In the genomic region with DNA sequence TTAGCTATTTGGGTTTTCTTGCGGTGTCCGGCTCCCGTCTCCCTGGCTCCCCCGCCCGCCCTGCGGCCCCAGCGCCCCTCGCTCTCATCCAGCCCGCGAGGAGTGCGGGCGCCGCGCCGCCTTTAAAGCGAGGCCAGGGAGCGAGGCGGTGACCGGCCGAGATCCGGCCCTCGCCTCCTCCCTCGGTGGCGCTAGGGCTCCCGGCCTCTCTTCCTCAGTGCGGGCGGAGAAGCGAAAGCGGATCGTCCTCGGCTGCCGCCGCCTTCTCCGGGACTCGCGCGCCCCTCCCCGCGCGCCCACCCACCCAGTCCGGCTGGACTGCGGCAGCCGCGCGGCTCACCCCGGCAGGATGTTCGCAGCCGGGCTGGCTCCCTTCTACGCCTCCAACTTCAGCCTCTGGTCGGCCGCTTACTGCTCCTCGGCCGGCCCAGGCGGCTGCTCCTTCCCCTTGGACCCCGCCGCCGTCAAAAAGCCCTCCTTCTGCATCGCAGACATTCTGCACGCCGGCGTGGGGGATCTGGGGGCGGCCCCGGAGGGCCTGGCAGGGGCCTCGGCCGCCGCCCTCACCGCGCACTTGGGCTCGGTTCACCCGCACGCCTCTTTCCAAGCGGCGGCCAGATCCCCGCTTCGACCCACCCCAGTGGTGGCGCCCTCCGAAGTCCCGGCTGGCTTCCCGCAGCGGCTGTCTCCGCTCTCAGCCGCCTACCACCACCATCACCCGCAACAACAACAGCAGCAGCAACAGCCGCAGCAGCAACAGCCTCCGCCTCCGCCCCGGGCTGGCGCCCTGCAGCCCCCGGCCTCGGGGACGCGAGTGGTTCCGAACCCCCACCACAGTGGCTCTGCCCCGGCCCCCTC, we compare ENCODE assay signal across 8 cellular contexts. TPM values are rescaled to one million over a fixed set of nuclear protein-coding genes. Genes with fewer than 3 reads are reported as not detected.
DNase-seq lines count a peak whose midpoint lies in the region; ATAC-seq and TF ChIP-seq lines count a peak whose summit lies in the region.

No MANE protein-coding gene starts in this region.

- POLR2A ChIA-PET in Panc1 (lab: Charles Lee) = no interaction called here

- H3K4me1 ChIP-seq in Panc1 (ENCODE audit: control insufficient read depth, insufficient read depth, low read length) = no peaks in the 10 kb centered on the region

- peaks cover 13% of the 10 kb centered on the region for H3K27me3 ChIP-seq in Panc1 (ENCODE audit: control insufficient read depth, insufficient read depth, low read length)
- peaks cover 0 to 68% (median 33%) of the 10 kb centered on the region in 45 donors for H3K27me3 ChIP-seq in dorsolateral prefrontal cortex

- intact Hi-C loops in Panc1 (cut with micrococcal nuclease; ENCODE audit: unreplicated experiment) = no loop called here
- intact Hi-C loops in dorsolateral prefrontal cortex (cut with DNase I) = loop anchor here (5.0 to 10.0 kb wide), 4 partner anchors 323 to 1575 kb away; no protein-coding TSS in a partner anchor

- H3K4me3 ChIP-seq in AG09309 (ENCODE audit: control insufficient read depth, low read depth, low read length) = peak overlapping the region; percentile 61
- peak overlapping the region; percentile 47 for H3K4me3 ChIP-seq in GM12875 (ENCODE audit: low read depth, low read length)
- H3K4me3 ChIP-seq in Panc1 (ENCODE audit: low read depth in 2 of 2, low read length in 2 of 2) = peak overlapping the region; percentile 60 to 66
- peak overlapping the region; percentile 45 to 87 (median 75) for H3K4me3 ChIP-seq in dorsolateral prefrontal cortex

- H3K27ac Mint-ChIP-seq in memory B cell (peak overlapping the region; percentile 82), type B pancreatic cell (no peak overlapping the region)

- no peaks in the 10 kb centered on the region for H3K36me3 ChIP-seq in Panc1 (ENCODE audit: control insufficient read depth, insufficient read depth, low read length)

- peaks cover 29% of the 10 kb centered on the region for H3K4me1 Mint-ChIP-seq in memory B cell
- H3K4me1 Mint-ChIP-seq in type B pancreatic cell (ENCODE audit: unreplicated experiment) = peaks cover 29% of the 10 kb centered on the region

- H3K27me3 Mint-ChIP-seq in memory B cell (peaks cover 3% of the 10 kb centered on the region), type B pancreatic cell (peaks cover 95% of the 10 kb centered on the region)

- no peak for DNase-seq in AG09309 (ENCODE audit: low read depth)
- DNase-seq in Panc1 (ENCODE audit: low read depth, low spot score) = no peak
- no peak for DNase-seq in dorsolateral prefrontal cortex
- DNase-seq in memory B cell (ENCODE audit: low spot score in 2 of 2) = peak in 1 of 2 donors; percentile 52
- no peak for DNase-seq in type B pancreatic cell (ENCODE audit: extremely low spot score, unreplicated experiment)
- no peak for DNase-seq in OCI-M2 (lab: John Stamatoyannopoulos, UW; ENCODE audit: unreplicated experiment)

- H3K9me3 Mint-ChIP-seq in memory B cell (no peaks in the 10 kb centered on the region), type B pancreatic cell (no peaks in the 10 kb centered on the region)

- H3K4me3 Mint-ChIP-seq in memory B cell (peak overlapping the region; percentile 94), type B pancreatic cell (peak overlapping the region; percentile 84)

- no peak for TF ChIP-seq CTCF in AG09309 (IDR thresholded peaks at IDR 0.05; ENCODE audit: control insufficient read depth, insufficient read depth, low read depth, low read length, missing control alignments)
- no peak for TF ChIP-seq CTCF in GM12875 (IDR thresholded peaks at IDR 0.05; ENCODE audit: borderline replicate concordance, insufficient read depth, low read depth, low read length)
- TF ChIP-seq CTCF in Panc1 (IDR thresholded peaks at IDR 0.05) = no peak; the same call in 1 of the 2 replicates
- TF ChIP-seq CTCF in dorsolateral prefrontal cortex (IDR thresholded peaks at IDR 0.05 in 54 of 56, conservative IDR thresholded peaks at IDR 0.05 in 2 of 56; ENCODE audit: low read depth in 1 of 56, partially characterized antibody in 56 of 56) = peak in 4 of 56 donors; percentile 6 to 15 (median 9)
- no peak for TF ChIP-seq CTCF in type B pancreatic cell (conservative IDR thresholded peaks at IDR 0.05)

- in situ Hi-C loops in Panc1 (cut with HindIII; ENCODE audit: low pct_unique_long_range_greater_than_20kb, low sequenced_read_pairs) = no loop called here

- H3K36me3 Mint-ChIP-seq in memory B cell (peaks cover 14% of the 10 kb centered on the region), type B pancreatic cell (no peaks in the 10 kb centered on the region)

- H3K27ac ChIP-seq in Panc1 (ENCODE audit: low read length) (no peak overlapping the region), dorsolateral prefrontal cortex (peak overlapping the region in 53 of 59 donors; percentile 29 to 92 (median 80))

- H3K9me3 ChIP-seq in Panc1 (ENCODE audit: control insufficient read depth, insufficient read depth, low read depth, low read length) = no peaks in the 10 kb centered on the region

- no TSS peak for BruUV-seq in Panc1 (replicated peaks; lab: Mats Ljungman, UMichigan)

- CTCF ChIA-PET in Panc1 (lab: Charles Lee) = interaction anchor here (0.5 to 0.6 kb wide), 4 partner anchors 12 to 1586 kb away, joined by 3 to 6 read pairs (median 4); no protein-coding TSS in a partner anchor

- ATAC-seq in HG02884 (IDR thresholded peaks at IDR 0.05; ENCODE audit: unreplicated experiment) (peak; percentile 32), Panc1 (peak; percentile 82), memory B cell (ENCODE audit: low read depth) (peak; percentile 26)

RNA-seq across cellular contexts. Expression of gene HLX, which starts 0.5 kb away (rescaled TPM):
- 0.39 TPM for total RNA-seq in Panc1 (2021; ENCODE audit: unreplicated experiment)
- polyA plus RNA-seq in Panc1 (2012; ENCODE audit: insufficient read length) = 0.44 TPM
- total RNA-seq in dorsolateral prefrontal cortex = 1 to 10 TPM in 94 of 120 experiments, under 1 TPM in 26; 0.25 to 5.3 (median 1.6) TPM
- 0.64 and 2.3 TPM in 2 replicates for total RNA-seq in type B pancreatic cell (ENCODE audit: low replicate concordance)

Comparison
In these comparisons a context has a peak if more than half of its experiments do, and no peak if none do; other contexts are left out.
1. ATAC-seq: peak in every context shown above with its lines; median percentile 82 in Panc1; 32 in HG02884; 26 in memory B cell.